Comparison of ENCODE assay signal across 23 cellular contexts in genomic region chr11:78807351-78807750, GRCh38.
"Had no signal": no experiment of that assay in that cellular context is flagged by ENCODE, and none has a peak within 500 bp of the region (broad histone marks: within the 10 kb centered on the region; RNA-seq: fewer than 3 reads in every experiment).

No MANE protein-coding gene starts in this region.

- DNase-seq: islet precursor cell; left ventricle myocardium inferior; midbrain; mucosa of descending colon; naive thymus-derived CD4-positive, alpha-beta T cell; pancreas; posterior cingulate gyrus; right lobe of liver; stimulated activated CD4-positive, alpha-beta T cell treated with anti-CD3 and anti-CD28 coated beads, Interleukin-1b, Interleukin-23, amount 100 ng/mL, for 48 hours; stimulated activated CD4-positive, alpha-beta T cell treated with anti-CD3 and anti-CD28 coated beads, Interleukin-2, amount 100 ng/mL, for 48 hours; stimulated activated CD4-positive, alpha-beta T cell treated with anti-CD3 and anti-CD28 coated beads, Interleukin-4, amount 100 ng/mL, for 4 hours; stimulated activated CD8-positive, alpha-beta memory T cell treated with anti-CD3 and anti-CD28 coated beads, Interleukin-4, amount 100 ng/mL, for 48 hours; stimulated activated naive CD4-positive, alpha-beta T cell treated with Interleukin-2 at 50 U/mL for 16 hours; stimulated activated naive CD8-positive, alpha-beta T cell treated with anti-CD3 and anti-CD28 coated beads, Interleukin-15, amount 100 ng/mL, for 72 hours; substantia nigra; uterus had no signal

- H2AFZ ChIP-seq: hepatocyte had no signal

- H3K9me3 ChIP-seq: left ventricle myocardium inferior, mucosa of descending colon, pancreas, prostate gland, right lobe of liver, tibial nerve, uterus had no signal

- H3K27me3 ChIP-seq: hepatocyte, pancreas, right lobe of liver, tibial nerve, uterus had no signal

- H3K4me1 ChIP-seq: right lobe of liver had no signal

- H3K27ac ChIP-seq: hepatocyte, left ventricle myocardium inferior, pancreas, prostate gland, right lobe of liver, tibial nerve, uterus had no signal

- H3K4me2 ChIP-seq: hepatocyte, smooth muscle cell had no signal

- ATAC-seq: mucosa of descending colon; naive thymus-derived CD4-positive, alpha-beta T cell; natural killer cell treated with Interleukin-12 subunit alpha and Interleukin-12 subunit beta and Interleukin-15 and Interleukin-18, amount 100 ng/mL, for 72 hours; pancreas; stimulated activated memory B cell treated with anti-CD40 and anti-IgM and Interleukin-4, amounts not matched to agents 10 μg/mL and 1 μg/mL and 100 μg/mL, for 72 hours; stimulated activated naive CD8-positive, alpha-beta T cell treated with anti-CD3 and anti-CD28 coated beads, Interleukin-15, amount 100 ng/mL, for 72 hours had no signal

- H3K4me3 ChIP-seq: hepatocyte, left ventricle myocardium inferior, lung, mucosa of descending colon, pancreas, prostate gland, right lobe of liver, smooth muscle cell, tibial nerve, uterus had no signal

- H3K36me3 ChIP-seq: left ventricle myocardium inferior, pancreas, prostate gland, right lobe of liver, tibial nerve, uterus had no signal
